In the genomic region with DNA sequence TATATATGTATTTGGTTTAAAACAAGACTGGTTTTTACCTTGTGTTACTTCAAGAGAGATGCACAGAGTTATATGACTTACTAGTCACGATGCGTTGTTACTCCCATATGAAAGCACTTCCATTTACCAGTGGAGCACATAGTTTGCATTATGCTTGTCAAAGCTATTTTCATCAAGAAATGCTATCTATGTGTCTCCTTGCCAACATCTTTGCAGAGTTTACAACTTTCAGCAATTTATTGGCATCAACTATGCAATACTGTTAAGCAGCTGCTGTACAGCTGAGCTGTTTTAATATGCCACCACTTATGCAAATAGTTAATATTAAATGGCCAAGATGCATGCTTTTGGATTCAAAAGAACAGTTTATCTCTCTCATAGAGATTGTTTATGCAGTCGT, we compare ENCODE assay signal across 24 cellular contexts.
"Had no signal": no experiment of that assay in that cellular context is flagged by ENCODE, and none has a peak within 500 bp of the region (broad histone marks: within the 10 kb centered on the region; RNA-seq: fewer than 3 reads in every experiment).

No MANE protein-coding gene starts in this region.

- H3K9me3 ChIP-seq: Peyer's patch, SJCRH30 had no signal

- ATAC-seq: Right ventricle myocardium inferior, SK-N-SH treated with all-trans-retinoic acid at 6 μM for 48 hours had no signal

- H3K27me3 ChIP-seq: Peyer's patch, SJCRH30 had no signal

- DNase-seq: KBM-7; MV-4-11; NCI-H1048; NCI-H1105 treated with DMSO at 0.1 percent for 48 hours; NCI-H1417 treated with DMSO at 0.1 percent for 48 hours; NCI-H146; NCI-H1694 treated with DMSO at 0.1 percent for 48 hours; NCI-H1930; NCI-H2081; NCI-H2107; NCI-H226; NCI-H446; NCI-H510A; NCI-H524 treated with DMSO at 0.1 percent for 48 hours; NCI-H69; NCI-H774; NK-92 treated with Interleukin-12 subunit alpha and Interleukin-12 subunit beta, amount 100 ng/mL, for 24 hours; OCI-M1; PC-9; Peyer's patch; SHP77 treated with DMSO at 0.1 percent for 48 hours; SJCRH30 had no signal

- H3K4me3 ChIP-seq: PC-9, Peyer's patch, SJCRH30 had no signal

- H3K27ac ChIP-seq: PC-9, Peyer's patch, SJCRH30 had no signal

- H3K4me1 ChIP-seq: Peyer's patch, SJCRH30 had no signal

- H3K4me2 ChIP-seq: PC-9 had no signal

- H3K36me3 ChIP-seq: Peyer's patch, SJCRH30 had no signal

- H2AFZ ChIP-seq: PC-9 had no signal
